In genomic region chr6:121912905-121913304, GRCh38 we compare ENCODE assay signal across 34 cellular contexts.
"Had no signal": no experiment of that assay in that cellular context is flagged by ENCODE, and none has a peak within 500 bp of the region (broad histone marks: within the 10 kb centered on the region; RNA-seq: fewer than 3 reads in every experiment).

No MANE protein-coding gene starts in this region.

- H3K4me3 ChIP-seq: adrenal gland, ascending aorta, left ventricle myocardium inferior, lung, neural progenitor cell, psoas muscle, sigmoid colon, smooth muscle cell, thyroid gland, upper lobe of left lung, vagina had no signal

- H3K4me2 ChIP-seq: neural progenitor cell, smooth muscle cell had no signal

- H3K4me1 ChIP-seq: adrenal gland, ascending aorta, left ventricle myocardium inferior, neural progenitor cell, parathyroid adenoma, psoas muscle, sigmoid colon, thyroid gland, vagina had no signal

- ATAC-seq: activated CD4-positive, CD25-positive, alpha-beta regulatory T cell treated with anti-CD3 and anti-CD28 coated beads, Interleukin-2, amount 50 U/mL, for 24 hours; esophagus mucosa; natural killer cell; psoas muscle; stimulated activated memory B cell treated with anti-CD40 and anti-IgM and Interleukin-4, amounts not matched to agents 10 μg/mL and 1 μg/mL and 100 μg/mL, for 72 hours; stimulated activated naive CD8-positive, alpha-beta T cell treated with anti-CD3 and anti-CD28 coated beads, Interleukin-15, amount 100 ng/mL, for 72 hours had no signal

- H3K4me3 Mint-ChIP-seq: activated naive CD4-positive, alpha-beta T cell treated with anti-CD3 and anti-CD28 coated beads for 36 hours; activated naive CD8-positive, alpha-beta T cell treated with anti-CD3 and anti-CD28 coated beads for 36 hours; natural killer cell; neural progenitor cell; stimulated activated memory B cell treated with anti-CD40 and anti-IgM and Interleukin-4, amounts not matched to agents 10 μg/mL and 1 μg/mL and 100 μg/mL, for 72 hours; stimulated activated naive CD8-positive, alpha-beta T cell treated with anti-CD3 and anti-CD28 coated beads, Interleukin-15, amount 100 ng/mL, for 72 hours had no signal

- H3K36me3 Mint-ChIP-seq: natural killer cell; neural progenitor cell; stimulated activated memory B cell treated with anti-CD40 and anti-IgM and Interleukin-4, amounts not matched to agents 10 μg/mL and 1 μg/mL and 100 μg/mL, for 72 hours had no signal

- H3K4me1 Mint-ChIP-seq: activated naive CD8-positive, alpha-beta T cell treated with anti-CD3 and anti-CD28 coated beads for 36 hours; natural killer cell; neural progenitor cell; stimulated activated memory B cell treated with anti-CD40 and anti-IgM and Interleukin-4, amounts not matched to agents 10 μg/mL and 1 μg/mL and 100 μg/mL, for 72 hours; stimulated activated naive CD8-positive, alpha-beta T cell treated with anti-CD3 and anti-CD28 coated beads, Interleukin-15, amount 100 ng/mL, for 72 hours had no signal

- H3K36me3 ChIP-seq: adrenal gland, ascending aorta, brain microvascular endothelial cell, left ventricle myocardium inferior, neural progenitor cell, sigmoid colon, thyroid gland, upper lobe of left lung, vagina, WERI-Rb-1 had no signal

- FAIRE-seq: frontal cortex had no signal

- H3K9me3 ChIP-seq: thyroid gland, vagina had no signal

- H3K27ac ChIP-seq: adrenal gland, ascending aorta, brain microvascular endothelial cell, left ventricle myocardium inferior, neural progenitor cell, parathyroid adenoma, psoas muscle, sigmoid colon, thyroid gland, upper lobe of left lung, vagina, WERI-Rb-1 had no signal

- H3K27me3 ChIP-seq: adrenal gland, ascending aorta, brain microvascular endothelial cell, neural progenitor cell, sigmoid colon, thyroid gland, upper lobe of left lung, vagina had no signal

- H3K27me3 Mint-ChIP-seq: activated naive CD8-positive, alpha-beta T cell treated with anti-CD3 and anti-CD28 coated beads for 36 hours; stimulated activated memory B cell treated with anti-CD40 and anti-IgM and Interleukin-4, amounts not matched to agents 10 μg/mL and 1 μg/mL and 100 μg/mL, for 72 hours; stimulated activated naive CD8-positive, alpha-beta T cell treated with anti-CD3 and anti-CD28 coated beads, Interleukin-15, amount 100 ng/mL, for 72 hours had no signal

- H3K27ac Mint-ChIP-seq: activated naive CD4-positive, alpha-beta T cell treated with anti-CD3 and anti-CD28 coated beads for 36 hours; activated naive CD8-positive, alpha-beta T cell treated with anti-CD3 and anti-CD28 coated beads for 36 hours; natural killer cell; neural progenitor cell; stimulated activated memory B cell treated with anti-CD40 and anti-IgM and Interleukin-4, amounts not matched to agents 10 μg/mL and 1 μg/mL and 100 μg/mL, for 72 hours; stimulated activated naive CD8-positive, alpha-beta T cell treated with anti-CD3 and anti-CD28 coated beads, Interleukin-15, amount 100 ng/mL, for 72 hours had no signal

- DNase-seq: activated CD4-positive, alpha-beta T cell treated with anti-CD3 and anti-CD28 coated beads for 48 hours; activated CD4-positive, alpha-beta T cell treated with anti-CD3 and anti-CD28 coated beads, Interleukin-2, amount 50 U/mL, for 48 hours; activated CD8-positive, alpha-beta memory T cell treated with anti-CD3 and anti-CD28 coated beads for 24 hours; activated effector memory CD4-positive, alpha-beta T cell treated with Interleukin-2 at 50 U/mL for 16 hours; activated naive CD4-positive, alpha-beta T cell treated with anti-CD3 and anti-CD28 coated beads for 36 hours; activated naive CD8-positive, alpha-beta T cell treated with anti-CD3 and anti-CD28 coated beads for 36 hours; adrenal gland; brain microvascular endothelial cell; central memory CD4-positive, alpha-beta T cell; islet precursor cell; left ventricle myocardium inferior; mesendoderm; natural killer cell; occipital lobe; psoas muscle; sigmoid colon; stimulated activated CD4-positive, alpha-beta T cell treated with anti-CD3 and anti-CD28 coated beads, Interleukin-1b, Interleukin-23, amount 100 ng/mL, for 48 hours; stimulated activated CD4-positive, alpha-beta T cell treated with anti-CD3 and anti-CD28 coated beads, Interleukin-4, amount 100 ng/mL, for 4 hours; stimulated activated CD8-positive, alpha-beta memory T cell treated with anti-CD3 and anti-CD28 coated beads, Interleukin-4, amount 100 ng/mL, for 48 hours; stimulated activated naive CD8-positive, alpha-beta T cell treated with anti-CD3 and anti-CD28 coated beads, Interleukin-15, amount 100 ng/mL, for 72 hours; T-helper 9 cell; thyroid gland; upper lobe of left lung; WERI-Rb-1 had no signal

- H3K79me2 ChIP-seq: parathyroid adenoma had no signal

- H3K9ac ChIP-seq: neural progenitor cell, parathyroid adenoma had no signal

- H2AFZ ChIP-seq: neural progenitor cell, parathyroid adenoma had no signal
